In genomic region chr16:10896723-10897122, GRCh38 we compare ENCODE assay signal across 26 cellular contexts. TPM values are rescaled to one million over a fixed set of nuclear protein-coding genes. Genes with fewer than 3 reads are reported as not detected.
DNase-seq lines count a peak whose midpoint lies in the region; ATAC-seq, FAIRE-seq and TF ChIP-seq lines count a peak whose summit lies in the region.
"Had no signal": no experiment of that assay in that cellular context is flagged by ENCODE, and none has a peak within 500 bp of the region (broad histone marks: within the 10 kb centered on the region; RNA-seq: fewer than 3 reads in every experiment).

No MANE protein-coding gene starts in this region.

- TF ChIP-seq CTCF in liver (IDR thresholded peaks at IDR 0.05; ENCODE audit: low read depth, low read length, missing input control) (no peak), HepG2 (CRISPR knock-in tag; IDR thresholded peaks at IDR 0.05) (no peak), left lung (IDR thresholded peaks at IDR 0.05) (no peak)

- TF ChIP-seq RAD21 in liver (IDR thresholded peaks at IDR 0.05): no peak
- no peak for TF ChIP-seq RAD21 in HepG2 (CRISPR knock-in tag; IDR thresholded peaks at IDR 0.05)

- H3K4me3 ChIP-seq in liver (ENCODE audit: low read depth in 1 of 3, low read length in 3 of 3) (no peak overlapping the region), HepG2 (replicated peaks in 1 of 3; ENCODE audit: insufficient read depth in 1 of 3, low read depth in 2 of 3, low read length in 3 of 3) (no peak overlapping the region), Karpas-422 (ENCODE audit: low read length) (peak overlapping the region; percentile 3; the same call in 1 of the 2 replicates), left lung (no peak overlapping the region), H7 (ENCODE audit: insufficient read depth, low read depth, low read length) (no peak overlapping the region)

- H3K9ac ChIP-seq in liver (ENCODE audit: low read depth in 1 of 2, low read length in 2 of 2): no peak overlapping the region
- no peak overlapping the region for H3K9ac ChIP-seq in HepG2 (ENCODE audit: insufficient read depth, low read depth, low read length)
- H3K9ac ChIP-seq in Karpas-422 (ENCODE audit: low read length): peak overlapping the region; percentile 23

- H3K4me1 ChIP-seq in liver (ENCODE audit: control insufficient read depth in 4 of 4, insufficient read depth in 4 of 4, low read length in 3 of 4): no peaks in the 10 kb centered on the region
- H3K4me1 ChIP-seq in HepG2 (ENCODE audit: insufficient read depth, low read length): no peaks in the 10 kb centered on the region
- H3K4me1 ChIP-seq in Karpas-422 (ENCODE audit: low read length): peaks cover 98% of the 10 kb centered on the region
- peaks cover 3 to 17% of the 10 kb centered on the region in 2 donors for H3K4me1 ChIP-seq in left lung

- no peak overlapping the region for H2AFZ ChIP-seq in HepG2 (ENCODE audit: low read length)
- no peak overlapping the region for H2AFZ ChIP-seq in Karpas-422 (ENCODE audit: low read length)

- POLR2A ChIA-PET in HepG2 (lab: Yijun Ruan, JAX): no interaction called here

- H3K9me3 ChIP-seq in liver (ENCODE audit: control insufficient read depth in 4 of 4, low read length in 3 of 4) (no peaks in the 10 kb centered on the region), HepG2 (ENCODE audit: low read length) (no peaks in the 10 kb centered on the region), Karpas-422 (ENCODE audit: low read length) (no peaks in the 10 kb centered on the region), left lung (no peaks in the 10 kb centered on the region)

- in situ Hi-C loops in HepG2 (cut with HindIII; ENCODE audit: extremely low pct_ligation_motif_present, low pct_unique_long_range_greater_than_20kb): no loop called here

- H3K4me2 ChIP-seq in HepG2 (ENCODE audit: low read depth, low read length): no peak overlapping the region
- peak overlapping the region; percentile 53 for H3K4me2 ChIP-seq in Karpas-422 (ENCODE audit: low read depth, low read length, poor library complexity, severe bottlenecking)

- WGBS in liver: 87% methylated on average over 2 of the region's 2 CpGs
- 91% methylated on average over 2 of the region's 2 CpGs for WGBS in HepG2 (ENCODE audit: low lambda C conversion rate)

- CTCF ChIA-PET in HepG2 (lab: Yijun Ruan, JAX; ENCODE audit: low intra/inter-chr PET ratio, low total read pairs): no interaction called here

- BruUV-seq in HepG2 (replicated peaks; lab: Mats Ljungman, UMichigan): no TSS peak

- H3K36me3 ChIP-seq in liver (ENCODE audit: control insufficient read depth in 4 of 4, insufficient read depth in 3 of 4, low read depth in 1 of 4, low read length in 3 of 4) (no peaks in the 10 kb centered on the region), HepG2 (replicated peaks in 1 of 2; ENCODE audit: control insufficient read depth in 1 of 2, insufficient read depth in 2 of 2, low read length in 2 of 2) (no peaks in the 10 kb centered on the region), Karpas-422 (ENCODE audit: insufficient read depth, low read length) (peaks cover 61% of the 10 kb centered on the region), left lung (peaks cover 0 to 57% of the 10 kb centered on the region in 2 donors), H7 (replicated peaks; ENCODE audit: control insufficient read depth, insufficient read depth, low read length) (no peaks in the 10 kb centered on the region)

- H3K27me3 ChIP-seq in liver (ENCODE audit: control insufficient read depth in 4 of 4, insufficient read depth in 4 of 4, low read length in 3 of 4) (no peaks in the 10 kb centered on the region), HepG2 (ENCODE audit: control insufficient read depth in 1 of 2, insufficient read depth in 2 of 2, low read length in 2 of 2) (0 out of 5 replicates have a peak, but pooled peaks cover 0 to 2% of the 10 kb centered on the region in 2 experiments), Karpas-422 (ENCODE audit: low read length) (no peaks in the 10 kb centered on the region), left lung (no peaks in the 10 kb centered on the region), H7 (ENCODE audit: control insufficient read depth, insufficient read depth, low read length) (no peaks in the 10 kb centered on the region)

- H4K20me1 ChIP-seq in HepG2 (ENCODE audit: insufficient read depth, low read length): no peaks in the 10 kb centered on the region; the same call in 1 of the 2 replicates
- H4K20me1 ChIP-seq in Karpas-422 (ENCODE audit: insufficient read depth, low read depth, low read length): peaks cover 4% of the 10 kb centered on the region; the same call in 1 of the 2 replicates

- DNase-seq in HepG2 (ENCODE audit: low spot score) (no peak), Karpas-422 (no peak), left lung (no peak), H7 (no peak), SK-N-DZ (ENCODE audit: low spot score) (no peak)
- DNase-seq: activated CD4-positive, alpha-beta memory T cell treated with anti-CD3 and anti-CD28 coated beads, Interleukin-2, amount 10 ng/mL, durations not matched to agents 7 days and 5 days; activated CD4-positive, CD25-positive, alpha-beta regulatory T cell; activated naive CD8-positive, alpha-beta T cell treated with anti-CD3 and anti-CD28 coated beads, Interleukin-2, amount 10 ng/mL, durations not matched to agents 7 days and 5 days; central memory CD4-positive, alpha-beta T cell; EL; GOT3; Kasumi-1; kidney; mammary epithelial cell; NCI-H1092 treated with DMSO at 0.1 percent for 48 hours; NCI-H187 treated with DMSO at 0.1 percent for 48 hours; NCI-H526 treated with DMSO at 0.1 percent for 48 hours; OCI-M1; T-helper 9 cell had no signal

- intact Hi-C loops in HepG2 (cut with micrococcal nuclease; ENCODE audit: unreplicated experiment) (no loop called here), left lung (cut with DNase I) (no loop called here)

- TF ChIP-seq EP300 in HepG2 (IDR thresholded peaks at IDR 0.05; ENCODE audit: low read depth in 2 of 2, low read length in 2 of 2): no peak
- TF ChIP-seq EP300 in HepG2 (CRISPR knock-in tag; IDR thresholded peaks at IDR 0.05; ENCODE audit: borderline replicate concordance): no peak

- FAIRE-seq in HepG2 (lab: Jason Lieb, UNC): no peak
- FAIRE-seq: astrocyte, D721Med, HTR-8/SVneo, kidney had no signal

- no peaks in the 10 kb centered on the region for H3K79me2 ChIP-seq in HepG2 (ENCODE audit: insufficient read depth, low read length)
- H3K79me2 ChIP-seq in Karpas-422 (ENCODE audit: low read length): peaks cover 59% of the 10 kb centered on the region

- TF ChIP-seq POLR2A in HepG2 (IDR thresholded peaks at IDR 0.05; ENCODE audit: insufficient read depth in 1 of 2, low read depth in 2 of 2, low read length in 2 of 2): no peak

- no peaks in the 10 kb centered on the region for H3K9me2 ChIP-seq in Karpas-422 (replicated peaks; ENCODE audit: insufficient read depth, low read length)

- H3K27ac ChIP-seq in liver (ENCODE audit: low read depth in 1 of 2, low read length in 2 of 2) (no peak overlapping the region), HepG2 (ENCODE audit: extremely low read length, insufficient read depth, low read length) (no peak overlapping the region), Karpas-422 (ENCODE audit: low read length) (peak overlapping the region; percentile 96), left lung (peak overlapping the region in 1 of 2 donors; percentile 53)

- ATAC-seq in HepG2 (no peak), left lung (peak; percentile 36), esophagus mucosa (no peak), HG03432 (IDR thresholded peaks at IDR 0.05; ENCODE audit: unreplicated experiment) (no peak)

RNA-seq across cellular contexts. Expression of gene CIITA, which starts 19.7 kb away (rescaled TPM):
- 1 to 10 TPM; 2.8 to 4.2 TPM for total RNA-seq in liver
- 1 to 10 TPM; 1.6 to 1.7 TPM for polyA plus RNA-seq in liver
- 0.09 and 0.11 TPM in 2 replicates for total RNA-seq in HepG2 (2016; rRNA removed; fragmentation: Illumina TruSeq; extraction: Trizol)
- total RNA-seq in HepG2 (2016; cell fraction: cytosol; rRNA removed; fragmentation: Illumina TruSeq; extraction: Trizol; ENCODE audit: low read depth): 0.09 TPM in 1 of 2 replicates, not detected in the other
- 0.10 and 0.13 TPM in 2 replicates for total RNA-seq in HepG2 (2016; cell fraction: insoluble cytoplasmic fraction; rRNA removed; fragmentation: Illumina TruSeq; extraction: Trizol)
- total RNA-seq in HepG2 (2016; cell fraction: membrane; rRNA removed; fragmentation: Illumina TruSeq; extraction: Trizol): 0.09 and 0.21 TPM in 2 replicates
- total RNA-seq in HepG2 (2016; cell fraction: nucleus; rRNA removed; fragmentation: Illumina TruSeq; extraction: Trizol): 0.19 TPM in 1 of 2 replicates, not detected in the other
- polyA plus RNA-seq in HepG2 (2011; rRNA removed): 0.05 and 0.08 TPM in 2 replicates
- 0.10 and 0.11 TPM in 2 replicates for polyA plus RNA-seq in HepG2 (2011; cell fraction: cytosol; rRNA removed)
- polyA plus RNA-seq in HepG2 (2011; cell fraction: nucleus; rRNA removed): 0.28 and 0.47 TPM in 2 replicates
- polyA plus RNA-seq in HepG2 (2012): 0.36 and 0.56 TPM in 2 replicates
- 0.11 and 0.14 TPM in 2 replicates for polyA plus RNA-seq in HepG2 (2016; cell fraction: cytosol; fragmentation: Illumina TruSeq; extraction: Trizol; ENCODE audit: low read depth)
- 0.13 TPM in 1 of 2 replicates, not detected in the other for polyA plus RNA-seq in HepG2 (2016; cell fraction: insoluble cytoplasmic fraction; fragmentation: Illumina TruSeq; extraction: Trizol; ENCODE audit: low read depth)
- polyA plus RNA-seq in HepG2 (2016; cell fraction: membrane; fragmentation: Illumina TruSeq; extraction: Trizol; ENCODE audit: low read depth): 0.24 TPM in 1 of 2 replicates, not detected in the other
- 0.15 TPM in 1 of 2 replicates, not detected in the other for polyA plus RNA-seq in HepG2 (2016; cell fraction: nucleus; fragmentation: Illumina TruSeq; extraction: Trizol; ENCODE audit: insufficient read depth, low read depth)
- 0.06 and 1.5 TPM in 2 replicates for polyA minus RNA-seq in HepG2 (2011; rRNA and poly(A)+ RNA removed; ENCODE audit: low replicate concordance)
- polyA minus RNA-seq in HepG2 (2011; cell fraction: cytosol; rRNA and poly(A)+ RNA removed): 0.26 TPM in 1 of 2 replicates, not detected in the other
- 0.12 and 0.26 TPM in 2 replicates for polyA minus RNA-seq in HepG2 (2011; cell fraction: nucleus; rRNA and poly(A)+ RNA removed)
- total RNA-seq in Karpas-422 (2014; rRNA removed; shearing (Covaris generic); ENCODE audit: low replicate concordance): 66.2 and 96.5 TPM in 2 replicates
- total RNA-seq in left lung: 10 to 100 TPM; 38.1 to 49.0 TPM
- total RNA-seq in esophagus mucosa: 4.5 TPM
- not detected in 2 replicates for total RNA-seq in H7 (2014; rRNA removed; shearing (Covaris generic))
- 0.46 TPM in 1 of 2 replicates, not detected in the other for polyA plus RNA-seq in SK-N-DZ (2014; cell fraction: cytosol; rRNA removed)
- 0.24 and 0.27 TPM in 2 replicates for polyA plus RNA-seq in SK-N-DZ (2014; cell fraction: nucleus; rRNA removed)
- total RNA-seq: astrocyte had no signal
- polyA plus RNA-seq: BJ had no signal

RNA-seq across cellular contexts. Expression of gene DEXI, which starts 45.5 kb away (rescaled TPM):
- total RNA-seq in liver: 10 to 100 TPM; 13.6 to 69.9 TPM
- polyA plus RNA-seq in liver: 10 to 100 TPM; 26.5 to 57.2 TPM
- total RNA-seq in HepG2 (2016; rRNA removed; fragmentation: Illumina TruSeq; extraction: Trizol): 57.9 and 70.4 TPM in 2 replicates
- 68.6 and 86.7 TPM in 2 replicates for total RNA-seq in HepG2 (2016; cell fraction: cytosol; rRNA removed; fragmentation: Illumina TruSeq; extraction: Trizol; ENCODE audit: low read depth)
- total RNA-seq in HepG2 (2016; cell fraction: insoluble cytoplasmic fraction; rRNA removed; fragmentation: Illumina TruSeq; extraction: Trizol): 54.1 and 71.8 TPM in 2 replicates
- 117 and 144 TPM in 2 replicates for total RNA-seq in HepG2 (2016; cell fraction: membrane; rRNA removed; fragmentation: Illumina TruSeq; extraction: Trizol)
- 35.4 and 46.3 TPM in 2 replicates for total RNA-seq in HepG2 (2016; cell fraction: nucleus; rRNA removed; fragmentation: Illumina TruSeq; extraction: Trizol)
- polyA plus RNA-seq in HepG2 (2011; rRNA removed): 51.5 and 54.4 TPM in 2 replicates
- 69.5 and 78.6 TPM in 2 replicates for polyA plus RNA-seq in HepG2 (2011; cell fraction: cytosol; rRNA removed)
- 40.4 and 50.2 TPM in 2 replicates for polyA plus RNA-seq in HepG2 (2011; cell fraction: nucleus; rRNA removed)
- 45.6 and 55.0 TPM in 2 replicates for polyA plus RNA-seq in HepG2 (2012)
- 70.9 and 88.4 TPM in 2 replicates for polyA plus RNA-seq in HepG2 (2016; cell fraction: cytosol; fragmentation: Illumina TruSeq; extraction: Trizol; ENCODE audit: low read depth)
- polyA plus RNA-seq in HepG2 (2016; cell fraction: insoluble cytoplasmic fraction; fragmentation: Illumina TruSeq; extraction: Trizol; ENCODE audit: low read depth): 58.1 and 70.0 TPM in 2 replicates
- 120 and 124 TPM in 2 replicates for polyA plus RNA-seq in HepG2 (2016; cell fraction: membrane; fragmentation: Illumina TruSeq; extraction: Trizol; ENCODE audit: low read depth)
- 60.2 and 65.5 TPM in 2 replicates for polyA plus RNA-seq in HepG2 (2016; cell fraction: nucleus; fragmentation: Illumina TruSeq; extraction: Trizol; ENCODE audit: insufficient read depth, low read depth)
- 31.7 and 71.0 TPM in 2 replicates for polyA minus RNA-seq in HepG2 (2011; rRNA and poly(A)+ RNA removed; ENCODE audit: low replicate concordance)
- polyA minus RNA-seq in HepG2 (2011; cell fraction: cytosol; rRNA and poly(A)+ RNA removed): 34.2 and 35.1 TPM in 2 replicates
- 24.7 and 27.7 TPM in 2 replicates for polyA minus RNA-seq in HepG2 (2011; cell fraction: nucleus; rRNA and poly(A)+ RNA removed)
- 40.7 and 59.7 TPM in 2 replicates for total RNA-seq in Karpas-422 (2014; rRNA removed; shearing (Covaris generic); ENCODE audit: low replicate concordance)
- total RNA-seq in left lung: 10 to 100 TPM; 30.2 to 35.8 TPM
- 14.5 TPM for total RNA-seq in esophagus mucosa
- 55.9 and 63.1 TPM in 2 replicates for total RNA-seq in H7 (2014; rRNA removed; shearing (Covaris generic))
- 44.3 and 52.6 TPM in 2 replicates for polyA plus RNA-seq in SK-N-DZ (2014; cell fraction: cytosol; rRNA removed)
- 34.4 and 41.2 TPM in 2 replicates for polyA plus RNA-seq in SK-N-DZ (2014; cell fraction: nucleus; rRNA removed)

RNA-seq across cellular contexts. Expression of gene CLEC16A, which starts 47.6 kb away (rescaled TPM):
- total RNA-seq in liver (10 to 100 TPM; 22.6 to 23.0 TPM), HepG2 (2016; rRNA removed; fragmentation: Illumina TruSeq; extraction: Trizol) (10.3 and 13.6 TPM in 2 replicates), left lung (10 to 100 TPM; 35.6 to 38.6 TPM), esophagus mucosa (17.7 TPM)
- polyA plus RNA-seq in liver (10 to 100 TPM in 1 of 2 donors, 1 to 10 TPM in 1; 9.7 to 12.3 TPM), HepG2 (2011; rRNA removed) (8.5 and 9.5 TPM in 2 replicates)
- 35.7 and 39.7 TPM in 2 replicates for total RNA-seq in HepG2 (2016; cell fraction: cytosol; rRNA removed; fragmentation: Illumina TruSeq; extraction: Trizol; ENCODE audit: low read depth)
- 10.6 and 12.8 TPM in 2 replicates for total RNA-seq in HepG2 (2016; cell fraction: insoluble cytoplasmic fraction; rRNA removed; fragmentation: Illumina TruSeq; extraction: Trizol)
- 14.4 and 15.9 TPM in 2 replicates for total RNA-seq in HepG2 (2016; cell fraction: membrane; rRNA removed; fragmentation: Illumina TruSeq; extraction: Trizol)
- total RNA-seq in HepG2 (2016; cell fraction: nucleus; rRNA removed; fragmentation: Illumina TruSeq; extraction: Trizol): 17.5 and 18.7 TPM in 2 replicates
- 6.6 and 6.8 TPM in 2 replicates for polyA plus RNA-seq in HepG2 (2011; cell fraction: cytosol; rRNA removed)
- polyA plus RNA-seq in HepG2 (2011; cell fraction: nucleus; rRNA removed): 17.0 and 19.5 TPM in 2 replicates
- polyA plus RNA-seq in HepG2 (2012): 10.3 and 12.0 TPM in 2 replicates
- polyA plus RNA-seq in HepG2 (2016; cell fraction: cytosol; fragmentation: Illumina TruSeq; extraction: Trizol; ENCODE audit: low read depth): 1.7 and 1.9 TPM in 2 replicates
- polyA plus RNA-seq in HepG2 (2016; cell fraction: insoluble cytoplasmic fraction; fragmentation: Illumina TruSeq; extraction: Trizol; ENCODE audit: low read depth): 11.8 and 14.0 TPM in 2 replicates
- 3.4 and 4.4 TPM in 2 replicates for polyA plus RNA-seq in HepG2 (2016; cell fraction: membrane; fragmentation: Illumina TruSeq; extraction: Trizol; ENCODE audit: low read depth)
- 22.7 and 25.7 TPM in 2 replicates for polyA plus RNA-seq in HepG2 (2016; cell fraction: nucleus; fragmentation: Illumina TruSeq; extraction: Trizol; ENCODE audit: insufficient read depth, low read depth)
- polyA minus RNA-seq in HepG2 (2011; rRNA and poly(A)+ RNA removed; ENCODE audit: low replicate concordance): 24.9 and 35.4 TPM in 2 replicates
- polyA minus RNA-seq in HepG2 (2011; cell fraction: cytosol; rRNA and poly(A)+ RNA removed): 14.4 and 19.0 TPM in 2 replicates
- 25.8 and 32.0 TPM in 2 replicates for polyA minus RNA-seq in HepG2 (2011; cell fraction: nucleus; rRNA and poly(A)+ RNA removed)
- total RNA-seq in Karpas-422 (2014; rRNA removed; shearing (Covaris generic); ENCODE audit: low replicate concordance): 14.4 and 17.4 TPM in 2 replicates
- total RNA-seq in H7 (2014; rRNA removed; shearing (Covaris generic)): 12.0 and 15.1 TPM in 2 replicates
- 7.4 and 10.1 TPM in 2 replicates for polyA plus RNA-seq in SK-N-DZ (2014; cell fraction: cytosol; rRNA removed)
- polyA plus RNA-seq in SK-N-DZ (2014; cell fraction: nucleus; rRNA removed): 7.2 and 9.7 TPM in 2 replicates
